Comparison of ENCODE assay signal across 8 cellular contexts in the genomic region with DNA sequence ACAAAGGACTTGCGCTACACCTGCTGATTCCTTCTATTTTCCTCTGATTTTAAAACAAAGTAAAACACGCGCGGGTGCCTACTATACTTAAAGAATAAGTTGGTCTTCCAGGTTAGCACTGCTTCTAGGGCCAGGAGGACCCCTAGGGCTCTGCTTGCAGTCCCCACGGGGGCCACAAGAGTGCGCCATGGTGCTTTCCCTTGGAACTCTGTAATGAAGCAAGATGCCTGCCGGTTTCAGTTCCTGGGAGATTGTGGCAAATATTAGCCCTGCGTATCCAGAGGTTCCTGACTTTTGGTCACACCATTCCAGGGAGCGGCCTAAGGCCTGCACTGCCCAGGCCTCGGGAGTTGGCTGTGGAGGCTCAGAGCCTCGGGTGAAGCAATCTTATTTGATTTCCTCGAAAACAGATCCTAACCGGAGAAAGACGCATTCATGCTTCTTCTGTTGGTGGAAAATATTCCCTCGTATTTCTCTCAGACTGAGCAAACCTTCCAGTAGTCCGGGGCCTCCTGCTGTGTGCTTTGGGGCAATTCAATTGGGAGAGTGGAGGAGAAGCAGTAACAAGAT. TPM values are rescaled to one million over a fixed set of nuclear protein-coding genes. Genes with fewer than 3 reads are reported as not detected.
DNase-seq lines count a peak whose midpoint lies in the region; ATAC-seq and TF ChIP-seq lines count a peak whose summit lies in the region.

No MANE protein-coding gene starts in this region.

- peak; percentile 50 for TF ChIP-seq CTCF in CD4-positive, alpha-beta T cell (IDR thresholded peaks at IDR 0.05)
- TF ChIP-seq CTCF in HFFc6 (IDR thresholded peaks at IDR 0.05) = peak; percentile 96

- H3K79me2 ChIP-seq in mesendoderm (ENCODE audit: control insufficient read depth, insufficient read depth, low read length) = no peaks in the 10 kb centered on the region

- H2BK15ac ChIP-seq in mesendoderm (replicated peaks; ENCODE audit: low read depth) = no peak overlapping the region

- POLR2A ChIA-PET in CD4-positive, alpha-beta T cell (lab: Charles Lee) = no interaction called here

- H3K4me3 Mint-ChIP-seq in CD4-positive, alpha-beta T cell = no peak overlapping the region
- H3K4me3 Mint-ChIP-seq in HFFc6 = peak overlapping the region; percentile 45

- H3K36me3 ChIP-seq in mesendoderm (ENCODE audit: control insufficient read depth, insufficient read depth, low read length) = no peaks in the 10 kb centered on the region

- DNase-seq in CD4-positive, alpha-beta T cell = peak; percentile 14 to 65 (median 42)
- DNase-seq in HFFc6 (peak; percentile 59), NCI-H526 treated with DMSO at 0.1 percent for 48 hours (lab: John Stamatoyannopoulos, UW) (peak; percentile 57), mesendoderm (peak; percentile 87)
- peak; percentile 81 to 85 for DNase-seq in activated CD4-positive, alpha-beta T cell treated with anti-CD3 and anti-CD28 coated beads, Interleukin-2, amount 50 U/mL, for 48 hours
- DNase-seq in effector CD8-positive, alpha-beta T cell (lab: John Stamatoyannopoulos, UW) = peak; percentile 51
- peak; percentile 46 to 50 for DNase-seq in stimulated activated CD8-positive, alpha-beta memory T cell treated with anti-CD3 and anti-CD28 coated beads, Interleukin-15, amount 100 ng/mL, for 48 hours (ENCODE audit: low read depth in 2 of 2)

- no peaks in the 10 kb centered on the region for H3K9me3 Mint-ChIP-seq in CD4-positive, alpha-beta T cell
- H3K9me3 Mint-ChIP-seq in HFFc6 = no peaks in the 10 kb centered on the region

- no peak overlapping the region for H3K4me3 ChIP-seq in mesendoderm (ENCODE audit: low read length)

- H2AK5ac ChIP-seq in mesendoderm (ENCODE audit: low read length) = no peak overlapping the region

- no peak overlapping the region for H2BK5ac ChIP-seq in mesendoderm (ENCODE audit: low read length)

- no peak overlapping the region for H3K4ac ChIP-seq in mesendoderm (ENCODE audit: low read depth, low read length)

- H3K27me3 ChIP-seq in CD4-positive, alpha-beta T cell (ENCODE audit: control insufficient read depth, insufficient read depth, low read length) = peaks cover 18% of the 10 kb centered on the region
- H3K27me3 ChIP-seq in mesendoderm (ENCODE audit: insufficient read depth, low read length, poor library complexity) = no peaks in the 10 kb centered on the region

- no peak overlapping the region for H3K23ac ChIP-seq in mesendoderm (ENCODE audit: low read length)

- H3K18ac ChIP-seq in mesendoderm (ENCODE audit: low read length) = no peak overlapping the region

- peaks cover 39% of the 10 kb centered on the region for H3K27me3 Mint-ChIP-seq in CD4-positive, alpha-beta T cell
- peaks cover 1% of the 10 kb centered on the region for H3K27me3 Mint-ChIP-seq in HFFc6 (ENCODE audit: insufficient read depth)

- intact Hi-C loops in CD4-positive, alpha-beta T cell (cut with DNase I, micrococcal nuclease) = no loop called here

- H3K9ac ChIP-seq in mesendoderm (ENCODE audit: low read length) = no peak overlapping the region

- H4K8ac ChIP-seq in mesendoderm (ENCODE audit: low read depth, low read length) = no peak overlapping the region

- H3K79me1 ChIP-seq in mesendoderm (ENCODE audit: low read length) = no peaks in the 10 kb centered on the region

- no peaks in the 10 kb centered on the region for H3K4me1 ChIP-seq in mesendoderm (ENCODE audit: control insufficient read depth, low read depth, low read length)

- H3K27ac ChIP-seq in CD4-positive, alpha-beta T cell (ENCODE audit: low read depth, low read length) = no peak overlapping the region
- no peak overlapping the region for H3K27ac ChIP-seq in mesendoderm (ENCODE audit: low read depth, low read length)

- H4K5ac ChIP-seq in mesendoderm (ENCODE audit: low read length) = no peak overlapping the region

- H3K4me1 Mint-ChIP-seq in CD4-positive, alpha-beta T cell (ENCODE audit: low read depth) = no peaks in the 10 kb centered on the region
- peaks cover 42% of the 10 kb centered on the region for H3K4me1 Mint-ChIP-seq in HFFc6 (ENCODE audit: low read depth)

- no peak overlapping the region for H2BK120ac ChIP-seq in mesendoderm (ENCODE audit: low read depth, low read length)

- H3K36me3 Mint-ChIP-seq in CD4-positive, alpha-beta T cell (ENCODE audit: low read depth) = no peaks in the 10 kb centered on the region
- no peaks in the 10 kb centered on the region for H3K36me3 Mint-ChIP-seq in HFFc6 (ENCODE audit: low read depth)

- peak; percentile 49 for ATAC-seq in CD4-positive, alpha-beta T cell (ENCODE audit: poor library complexity)
- no peak for ATAC-seq in HG02610 (IDR thresholded peaks at IDR 0.05; ENCODE audit: unreplicated experiment)

- no peak overlapping the region for H3K4me2 ChIP-seq in mesendoderm (ENCODE audit: low read length)

- peak overlapping the region; percentile 54 for H3K56ac ChIP-seq in mesendoderm (ENCODE audit: low read length)

- WGBS in mesendoderm (ENCODE audit: extremely low coverage, insufficient coverage, low lambda C conversion rate) = no CpG with 5 or more reads among the region's 16 CpGs

- CTCF ChIA-PET in CD4-positive, alpha-beta T cell (lab: Charles Lee) = no interaction called here

- H3K9me3 ChIP-seq in CD4-positive, alpha-beta T cell (ENCODE audit: control insufficient read depth, low read length) = no peaks in the 10 kb centered on the region

- no peak overlapping the region for H3K27ac Mint-ChIP-seq in CD4-positive, alpha-beta T cell
- H3K27ac Mint-ChIP-seq in HFFc6 = peak overlapping the region; percentile 38; the same call in 1 of the 2 replicates

RNA-seq across cellular contexts. Expression of a gene that starts 25.3 kb away (rescaled TPM):
- total RNA-seq in CD4-positive, alpha-beta T cell = not detected
- total RNA-seq in HFFc6 (2021; fragmentation: NEBNext Ultra II Directional; extraction: Animal tissue kit (Norgen Biotek cat#: 25700)) = not detected
- not detected for polyA plus RNA-seq in mesendoderm (2013, experiment 1 of 2)
- not detected for polyA plus RNA-seq in mesendoderm (2013, experiment 2 of 2)

RNA-seq across cellular contexts. Expression of a gene that starts 59.7 kb away (rescaled TPM):
- total RNA-seq in CD4-positive, alpha-beta T cell = under 1 TPM in 1 of 2 experiments, not detected in 1; 0.33 TPM
- total RNA-seq in HFFc6 (2021; fragmentation: NEBNext Ultra II Directional; extraction: Animal tissue kit (Norgen Biotek cat#: 25700)) = not detected
- not detected for polyA plus RNA-seq in mesendoderm (2013, experiment 1 of 2)
- not detected for polyA plus RNA-seq in mesendoderm (2013, experiment 2 of 2)
